Comparison of ENCODE assay signal across 8 cellular contexts in the genomic region with DNA sequence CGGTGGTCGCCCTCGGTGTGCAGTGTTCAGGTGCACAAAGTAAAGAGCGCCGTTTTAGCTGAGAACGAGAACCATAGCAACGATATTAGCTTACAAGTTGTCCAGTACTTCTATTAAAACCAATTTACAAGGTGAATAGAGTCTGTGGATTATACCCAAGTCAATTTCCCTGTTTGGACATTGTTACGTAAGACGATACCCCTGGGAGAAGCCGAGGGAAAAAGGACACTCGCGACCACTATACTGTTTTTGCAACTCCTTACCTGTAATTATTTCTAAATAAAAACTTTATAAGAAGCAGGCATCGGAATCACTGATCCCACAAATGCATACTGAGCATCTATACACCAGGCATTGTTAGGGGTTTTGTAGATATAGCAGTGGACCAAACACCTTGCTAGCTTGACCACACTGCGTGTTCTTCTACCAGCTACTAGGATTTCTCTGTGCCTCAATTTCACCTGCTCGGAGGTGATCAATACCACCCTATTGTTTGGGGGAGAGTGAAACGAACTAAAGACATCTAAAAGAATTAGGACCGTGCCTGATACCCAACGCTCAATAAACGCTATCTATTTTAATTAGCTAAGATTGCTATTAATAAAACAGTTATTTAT. TPM values are rescaled to one million over a fixed set of nuclear protein-coding genes. Genes with fewer than 3 reads are reported as not detected.
DNase-seq lines count a peak whose midpoint lies in the region; ATAC-seq and TF ChIP-seq lines count a peak whose summit lies in the region.

No MANE protein-coding gene starts in this region.

- H3K27ac Mint-ChIP-seq in activated CD8-positive, alpha-beta memory T cell treated with anti-CD3 and anti-CD28 coated beads, Interleukin-2, amount 10 ng/mL, durations not matched to agents 7 days and 5 days = peak overlapping the region; percentile 97
- peak overlapping the region; percentile 99 for H3K27ac Mint-ChIP-seq in activated naive CD8-positive, alpha-beta T cell

- no peaks in the 10 kb centered on the region for H3K27me3 Mint-ChIP-seq in activated CD8-positive, alpha-beta memory T cell treated with anti-CD3 and anti-CD28 coated beads, Interleukin-2, amount 10 ng/mL, durations not matched to agents 7 days and 5 days
- H3K27me3 Mint-ChIP-seq in activated naive CD8-positive, alpha-beta T cell = no peaks in the 10 kb centered on the region

- H3K27me3 ChIP-seq in kidney epithelial cell (ENCODE audit: control insufficient read depth, insufficient read depth, low read length) (no peaks in the 10 kb centered on the region), thymus (ENCODE audit: control insufficient read depth, insufficient read depth) (no peaks in the 10 kb centered on the region)

- H3K4me1 ChIP-seq in thymus (ENCODE audit: control insufficient read depth, insufficient read depth, low read length) = peaks cover 22% of the 10 kb centered on the region

- peaks cover 12% of the 10 kb centered on the region for H3K36me3 ChIP-seq in kidney epithelial cell (ENCODE audit: control insufficient read depth, insufficient read depth, low read length)
- peaks cover 36% of the 10 kb centered on the region for H3K36me3 ChIP-seq in thymus (ENCODE audit: control insufficient read depth, insufficient read depth)

- H3K9me3 Mint-ChIP-seq in activated CD8-positive, alpha-beta memory T cell treated with anti-CD3 and anti-CD28 coated beads, Interleukin-2, amount 10 ng/mL, durations not matched to agents 7 days and 5 days (ENCODE audit: low read depth) = peaks cover 1% of the 10 kb centered on the region
- no peaks in the 10 kb centered on the region for H3K9me3 Mint-ChIP-seq in activated naive CD8-positive, alpha-beta T cell (ENCODE audit: low read depth)

- peak overlapping the region; percentile 98 for H3K4me3 Mint-ChIP-seq in activated CD8-positive, alpha-beta memory T cell treated with anti-CD3 and anti-CD28 coated beads, Interleukin-2, amount 10 ng/mL, durations not matched to agents 7 days and 5 days
- H3K4me3 Mint-ChIP-seq in activated naive CD8-positive, alpha-beta T cell = peak overlapping the region; percentile 99

- H3K4me1 Mint-ChIP-seq in activated CD8-positive, alpha-beta memory T cell treated with anti-CD3 and anti-CD28 coated beads, Interleukin-2, amount 10 ng/mL, durations not matched to agents 7 days and 5 days = peaks cover 52% of the 10 kb centered on the region
- H3K4me1 Mint-ChIP-seq in activated naive CD8-positive, alpha-beta T cell (ENCODE audit: low read depth) = peaks cover 45% of the 10 kb centered on the region

- H3K27ac ChIP-seq in thymus (ENCODE audit: low read depth) = peak overlapping the region; percentile 40

- CTCF ChIA-PET in activated CD8-positive, alpha-beta memory T cell treated with anti-CD3 and anti-CD28 coated beads, Interleukin-2, amount 10 ng/mL, durations not matched to agents 7 days and 5 days (lab: Charles Lee) = interaction anchor here (0.8 to 2.8 kb wide), 24 partner anchors 10 to 415 kb away, joined by 3 to 31 read pairs (median 4); a partner anchor contains a TSS

- H3K36me3 Mint-ChIP-seq in activated CD8-positive, alpha-beta memory T cell treated with anti-CD3 and anti-CD28 coated beads, Interleukin-2, amount 10 ng/mL, durations not matched to agents 7 days and 5 days = peaks cover 42% of the 10 kb centered on the region
- H3K36me3 Mint-ChIP-seq in activated naive CD8-positive, alpha-beta T cell = peaks cover 17% of the 10 kb centered on the region

- no peak for ATAC-seq in activated CD8-positive, alpha-beta memory T cell treated with anti-CD3 and anti-CD28 coated beads, Interleukin-2, amount 10 ng/mL, durations not matched to agents 7 days and 5 days
- no peak for ATAC-seq in GM21360 (IDR thresholded peaks at IDR 0.05; ENCODE audit: unreplicated experiment)
- ATAC-seq in GM21528 (IDR thresholded peaks at IDR 0.05; ENCODE audit: low FRiP score, unreplicated experiment) = no peak
- no peak for ATAC-seq in HG02981 (IDR thresholded peaks at IDR 0.05; ENCODE audit: unreplicated experiment)

- no peak for DNase-seq in activated CD8-positive, alpha-beta memory T cell treated with anti-CD3 and anti-CD28 coated beads, Interleukin-2, amount 10 ng/mL, durations not matched to agents 7 days and 5 days
- DNase-seq in activated CD8-positive, alpha-beta memory T cell treated with anti-CD3 and anti-CD28 coated beads, Interleukin-2, amount 50 U/mL, for 48 hours = no peak
- no peak for DNase-seq in kidney epithelial cell (ENCODE audit: low read depth)

- H3K9me3 ChIP-seq in thymus (ENCODE audit: control insufficient read depth) = no peaks in the 10 kb centered on the region

- WGBS in thymus = 4% methylated on average over 19 of the region's 19 CpGs

- no peak for TF ChIP-seq CTCF in kidney epithelial cell (IDR thresholded peaks at IDR 0.05; ENCODE audit: insufficient read depth, low read length, poor library complexity, severe bottlenecking)

- peak overlapping the region; percentile 92 for H3K4me3 ChIP-seq in kidney epithelial cell (ENCODE audit: low read depth, low read length)
- H3K4me3 ChIP-seq in thymus (ENCODE audit: low read length) = peak overlapping the region; percentile 97

RNA-seq across cellular contexts. Expression of a gene that starts 0.5 kb away (rescaled TPM):
- 1,000 to 10,000 TPM; 1,382 to 1,952 TPM for total RNA-seq in activated CD8-positive, alpha-beta memory T cell treated with anti-CD3 and anti-CD28 coated beads, Interleukin-2, amount 10 ng/mL, durations not matched to agents 7 days and 5 days
- 3,492 and 3,925 TPM in 2 replicates for total RNA-seq in kidney epithelial cell
- polyA plus RNA-seq in thymus = 815 TPM

RNA-seq across cellular contexts. Expression of a gene that starts 14.9 kb away (rescaled TPM):
- total RNA-seq in activated CD8-positive, alpha-beta memory T cell treated with anti-CD3 and anti-CD28 coated beads, Interleukin-2, amount 10 ng/mL, durations not matched to agents 7 days and 5 days = 10 to 100 TPM; 49.3 to 53.0 TPM
- 155 and 199 TPM in 2 replicates for total RNA-seq in kidney epithelial cell
- polyA plus RNA-seq in thymus = 50.7 TPM

RNA-seq across cellular contexts. Expression of a gene that starts 21.8 kb away (rescaled TPM):
- total RNA-seq in activated CD8-positive, alpha-beta memory T cell treated with anti-CD3 and anti-CD28 coated beads, Interleukin-2, amount 10 ng/mL, durations not matched to agents 7 days and 5 days = 10 to 100 TPM; 34.0 to 39.4 TPM
- total RNA-seq in kidney epithelial cell = 38.1 and 43.7 TPM in 2 replicates
- polyA plus RNA-seq in thymus = 10.8 TPM

RNA-seq across cellular contexts. Expression of a gene that starts 52.9 kb away (rescaled TPM):
- not detected for total RNA-seq in activated CD8-positive, alpha-beta memory T cell treated with anti-CD3 and anti-CD28 coated beads, Interleukin-2, amount 10 ng/mL, durations not matched to agents 7 days and 5 days
- not detected in 2 replicates for total RNA-seq in kidney epithelial cell
- polyA plus RNA-seq in thymus = 1.1 TPM
